Comparison of ENCODE assay signal across 20 cellular contexts in genomic region chr9:68894502-68894901, GRCh38.
DNase-seq lines count a peak whose midpoint lies in the region; ATAC-seq and TF ChIP-seq lines count a peak whose summit lies in the region.
"Had no signal": no experiment of that assay in that cellular context is flagged by ENCODE, and none has a peak within 500 bp of the region (broad histone marks: within the 10 kb centered on the region; RNA-seq: fewer than 3 reads in every experiment).

No MANE protein-coding gene starts in this region.

- intact Hi-C loops in upper lobe of right lung (cut with DNase I) = no loop called here

- H3K9me3 ChIP-seq in neural progenitor cell (ENCODE audit: low read depth) = no peaks in the 10 kb centered on the region
- no peaks in the 10 kb centered on the region for H3K9me3 ChIP-seq in upper lobe of right lung
- H3K9me3 ChIP-seq: right lobe of liver had no signal

- H2AFZ ChIP-seq in GM23338 = 0 out of 2 replicates have a peak overlapping the region, but pooled peaks have one; percentile 25
- H2AFZ ChIP-seq in neural progenitor cell (replicated peaks) = peak overlapping the region; percentile 12

- no peak overlapping the region for H3K27ac ChIP-seq in GM23338 (ENCODE audit: low read depth)
- H3K27ac ChIP-seq in neural progenitor cell = no peak overlapping the region
- H3K27ac ChIP-seq in foreskin keratinocyte = no peak overlapping the region
- no peak overlapping the region for H3K27ac ChIP-seq in upper lobe of right lung
- H3K27ac ChIP-seq: right lobe of liver, SK-N-MC had no signal

- TF ChIP-seq CTCF in GM23338 (conservative IDR thresholded peaks at IDR 0.05; ENCODE audit: low read depth in 2 of 2) (no peak), neural progenitor cell (IDR thresholded peaks at IDR 0.05) (no peak), foreskin keratinocyte (conservative IDR thresholded peaks at IDR 0.05) (no peak), upper lobe of right lung (IDR thresholded peaks at IDR 0.05) (no peak)

- H3K9me2 ChIP-seq in GM23338 (ENCODE audit: insufficient read depth) = no peaks in the 10 kb centered on the region

- no peak overlapping the region for H3K4me3 ChIP-seq in GM23338
- H3K4me3 ChIP-seq in neural progenitor cell = no peak overlapping the region
- H3K4me3 ChIP-seq in upper lobe of right lung = no peak overlapping the region
- H3K4me3 ChIP-seq: right lobe of liver, SK-N-MC had no signal

- no peaks in the 10 kb centered on the region for H3K27me3 ChIP-seq in GM23338 (ENCODE audit: insufficient read depth)
- H3K27me3 ChIP-seq in neural progenitor cell = no peaks in the 10 kb centered on the region
- no peaks in the 10 kb centered on the region for H3K27me3 ChIP-seq in foreskin keratinocyte
- H3K27me3 ChIP-seq in upper lobe of right lung = no peaks in the 10 kb centered on the region
- H3K27me3 ChIP-seq: right lobe of liver had no signal

- H3K4me2 ChIP-seq in GM23338 (no peak overlapping the region), neural progenitor cell (no peak overlapping the region)

- H3K4me3 Mint-ChIP-seq in activated T-cell treated with anti-CD3 and anti-CD28 coated beads, Interleukin-2, amount 50 U/mL, for 4 hours = peak overlapping the region; percentile 29
- H3K4me3 Mint-ChIP-seq in GM23338 (no peak overlapping the region), neural progenitor cell (no peak overlapping the region)
- H3K4me3 Mint-ChIP-seq: H9, type B pancreatic cell had no signal

- ATAC-seq in activated T-cell treated with anti-CD3 and anti-CD28 coated beads, Interleukin-2, amount 50 U/mL, for 4 hours = no peak
- ATAC-seq in GM23338 = no peak
- no peak for ATAC-seq in foreskin keratinocyte
- no peak for ATAC-seq in upper lobe of right lung

- no peak overlapping the region for H3K9ac ChIP-seq in neural progenitor cell

- H3K36me3 Mint-ChIP-seq in activated T-cell treated with anti-CD3 and anti-CD28 coated beads, Interleukin-2, amount 50 U/mL, for 4 hours (ENCODE audit: insufficient read depth) = no peaks in the 10 kb centered on the region
- H3K36me3 Mint-ChIP-seq in GM23338 (ENCODE audit: low read depth) = no peaks in the 10 kb centered on the region; the same call in 1 of the 3 replicates
- H3K36me3 Mint-ChIP-seq in neural progenitor cell = peaks cover 10% of the 10 kb centered on the region
- H3K36me3 Mint-ChIP-seq: type B pancreatic cell had no signal

- no peak for DNase-seq in activated T-cell treated with anti-CD3 and anti-CD28 coated beads, Interleukin-2, amount 50 U/mL, for 4 hours
- no peak for DNase-seq in activated T-cell treated with anti-CD3 and anti-CD28 coated beads, Interleukin-2, amount 50 U/mL, for 1 hour
- DNase-seq in GM23338 (ENCODE audit: low spot score) (no peak), neural progenitor cell (ENCODE audit: low spot score) (no peak), foreskin keratinocyte (no peak), upper lobe of right lung (no peak), NCI-H2171 treated with DMSO at 0.1 percent for 48 hours (lab: John Stamatoyannopoulos, UW) (no peak)
- DNase-seq in central memory CD4-positive, alpha-beta T cell = peak; percentile 18
- DNase-seq: Calu3, erythroblast, GDM1, H9, mesenchymal stem cell, NCI-H1694, NCI-H510A treated with DMSO at 0.1 percent for 48 hours, occipital lobe, OCI-M1, right lobe of liver had no signal

- H3F3A ChIP-seq in GM23338 (replicated peaks; ENCODE audit: low read depth) = no peaks in the 10 kb centered on the region
- no peaks in the 10 kb centered on the region for H3F3A ChIP-seq in neural progenitor cell (ENCODE audit: low read depth)

- H4K20me1 ChIP-seq in GM23338 (replicated peaks; ENCODE audit: insufficient read depth) = no peaks in the 10 kb centered on the region
- no peaks in the 10 kb centered on the region for H4K20me1 ChIP-seq in neural progenitor cell (ENCODE audit: low read depth)

- H3K9me3 Mint-ChIP-seq in activated T-cell treated with anti-CD3 and anti-CD28 coated beads, Interleukin-2, amount 50 U/mL, for 4 hours = no peaks in the 10 kb centered on the region
- no peaks in the 10 kb centered on the region for H3K9me3 Mint-ChIP-seq in GM23338
- no peaks in the 10 kb centered on the region for H3K9me3 Mint-ChIP-seq in neural progenitor cell
- H3K9me3 Mint-ChIP-seq: H9, type B pancreatic cell had no signal

- H3K4me1 Mint-ChIP-seq in activated T-cell treated with anti-CD3 and anti-CD28 coated beads, Interleukin-2, amount 50 U/mL, for 4 hours (ENCODE audit: low read depth) = peaks cover 49% of the 10 kb centered on the region
- H3K4me1 Mint-ChIP-seq in GM23338 (peaks cover 28% of the 10 kb centered on the region), neural progenitor cell (peaks cover 44% of the 10 kb centered on the region)

- H3K4me1 ChIP-seq in GM23338 (ENCODE audit: insufficient read depth) (peaks cover 14% of the 10 kb centered on the region; the same call in 1 of the 2 replicates), neural progenitor cell (peaks cover 36% of the 10 kb centered on the region), foreskin keratinocyte (no peaks in the 10 kb centered on the region), upper lobe of right lung (no peaks in the 10 kb centered on the region)
- H3K4me1 ChIP-seq: right lobe of liver had no signal

- H3K36me3 ChIP-seq in GM23338 (ENCODE audit: insufficient read depth) (no peaks in the 10 kb centered on the region), neural progenitor cell (no peaks in the 10 kb centered on the region), upper lobe of right lung (no peaks in the 10 kb centered on the region)
- H3K36me3 ChIP-seq: right lobe of liver had no signal

- no peaks in the 10 kb centered on the region for H3K27me3 Mint-ChIP-seq in activated T-cell treated with anti-CD3 and anti-CD28 coated beads, Interleukin-2, amount 50 U/mL, for 4 hours (ENCODE audit: low read depth)
- peaks cover 6% of the 10 kb centered on the region for H3K27me3 Mint-ChIP-seq in GM23338 (ENCODE audit: insufficient read depth, low read depth, poor library complexity)
- no peaks in the 10 kb centered on the region for H3K27me3 Mint-ChIP-seq in neural progenitor cell (ENCODE audit: insufficient read depth, low read depth)
- H3K27me3 Mint-ChIP-seq: type B pancreatic cell had no signal

- H3K27ac Mint-ChIP-seq in GM23338 (no peak overlapping the region), neural progenitor cell (no peak overlapping the region)
- H3K27ac Mint-ChIP-seq: H9, type B pancreatic cell had no signal

- H3K79me2 ChIP-seq in GM23338 (replicated peaks; ENCODE audit: insufficient read depth) (no peaks in the 10 kb centered on the region), neural progenitor cell (ENCODE audit: low read depth) (no peaks in the 10 kb centered on the region)

TF ChIP-seq in GM23338, 12 proteins besides CTCF, POLR2A, EP300 and RAD21 (continues in another document):
- TF ChIP-seq ZNF462 (CRISPR knock-in tag; IDR thresholded peaks at IDR 0.05) = no peak
